In the genomic region with DNA sequence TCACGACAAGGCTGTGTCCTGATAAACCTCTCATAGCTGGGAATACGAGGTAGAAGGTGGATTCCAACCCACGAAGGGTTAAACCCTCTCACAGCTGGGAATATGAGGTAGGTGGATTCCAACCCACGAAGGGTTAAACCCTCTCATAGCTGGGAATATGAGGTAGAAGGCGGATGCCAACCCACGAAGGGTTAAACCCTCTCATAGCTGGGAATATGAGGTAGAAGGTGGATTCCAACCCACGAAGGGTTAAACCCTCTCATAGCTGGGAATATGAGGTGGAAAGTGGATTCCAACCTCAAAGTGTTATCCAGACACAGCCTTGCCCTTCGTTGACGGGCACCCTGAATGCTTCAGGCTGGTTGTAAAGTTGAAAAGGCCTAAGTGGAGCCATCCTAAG, we compare ENCODE assay signal across 16 cellular contexts. TPM values are rescaled to one million over a fixed set of nuclear protein-coding genes. Genes with fewer than 3 reads are reported as not detected.
A peak's percentile ranks its signal among the peaks of the same experiment; 100 is the strongest.
DNase-seq lines count a peak whose midpoint lies in the region; ATAC-seq and TF ChIP-seq lines count a peak whose summit lies in the region.
"Had no signal": no experiment of that assay in that cellular context is flagged by ENCODE, and none has a peak within 500 bp of the region (broad histone marks: within the 10 kb centered on the region; RNA-seq: fewer than 3 reads in every experiment).

No MANE protein-coding gene starts in this region.

- H3K27me3 Mint-ChIP-seq in CD8-positive, alpha-beta T cell (ENCODE audit: low read depth) = no peaks in the 10 kb centered on the region
- H3K27me3 Mint-ChIP-seq in WTC11 (ENCODE audit: low read depth) = no peaks in the 10 kb centered on the region
- H3K27me3 Mint-ChIP-seq in nephron progenitor cell (ENCODE audit: low read depth, poor library complexity) = peaks cover 4% of the 10 kb centered on the region

- peaks cover 66% of the 10 kb centered on the region for H3K4me1 Mint-ChIP-seq in CD8-positive, alpha-beta T cell (ENCODE audit: low read depth)
- H3K4me1 Mint-ChIP-seq in WTC11 = peaks cover 30% of the 10 kb centered on the region
- peaks cover 29% of the 10 kb centered on the region for H3K4me1 Mint-ChIP-seq in nephron progenitor cell

- CTCF ChIA-PET in CD8-positive, alpha-beta T cell (lab: Charles Lee) = interaction anchor here (1.1 to 1.5 kb wide), 3 partner anchors 32 to 87 kb away, joined by 3 read pairs; partner anchors contain the start of gene FAM234A
- CTCF ChIA-PET in WTC11 (lab: Charles Lee) = interaction anchor here (0.7 to 1.4 kb wide), 4 partner anchors 10 to 214 kb away, joined by 3 to 4 read pairs (median 3); no protein-coding TSS in a partner anchor

- ATAC-seq in Right ventricle myocardium inferior = no peak
- no peak for ATAC-seq in left ventricle myocardium superior
- no peak for ATAC-seq in CD8-positive, alpha-beta T cell
- ATAC-seq in WTC11 = no peak
- no peak for ATAC-seq in HG03469 (IDR thresholded peaks at IDR 0.05; ENCODE audit: unreplicated experiment)

- peak; percentile 15 for DNase-seq in Right ventricle myocardium inferior (ENCODE audit: missing footprints)
- no peak for DNase-seq in left ventricle myocardium superior
- no peak for DNase-seq in CD8-positive, alpha-beta T cell
- DNase-seq in WTC11 (ENCODE audit: low spot score) = no peak
- no peak for DNase-seq in nephron progenitor cell
- no peak for DNase-seq in stimulated activated CD4-positive, alpha-beta T cell treated with anti-CD3 and anti-CD28 coated beads, Interleukin-2, amount 100 ng/mL, for 48 hours
- DNase-seq in NCI-H1048 (lab: John Stamatoyannopoulos, UW) = no peak
- DNase-seq: BE2C, DMS79 treated with DMSO at 0.1 percent for 48 hours, NCI-H1694 treated with DMSO at 0.1 percent for 48 hours, SIG-M5 had no signal

- POLR2A ChIA-PET in CD8-positive, alpha-beta T cell (lab: Charles Lee) = interaction anchor here (1.1 kb wide), 1 partner anchor 14 kb away, joined by 3 read pairs; no protein-coding TSS in a partner anchor
- POLR2A ChIA-PET in WTC11 (lab: Charles Lee) = interaction anchor here (0.5 to 0.6 kb wide), 2 partner anchors 18 to 215 kb away, joined by 3 to 4 read pairs; no protein-coding TSS in a partner anchor

- H3K4me1 ChIP-seq in CD8-positive, alpha-beta T cell (ENCODE audit: insufficient read depth, low read length) = peaks cover 54% of the 10 kb centered on the region
- H3K4me1 ChIP-seq: BE2C, HAP-1 had no signal

- no peak overlapping the region for H3K4me3 Mint-ChIP-seq in CD8-positive, alpha-beta T cell
- H3K4me3 Mint-ChIP-seq in WTC11 (no peak overlapping the region), nephron progenitor cell (no peak overlapping the region)

- no peaks in the 10 kb centered on the region for H3K27me3 ChIP-seq in CD8-positive, alpha-beta T cell (ENCODE audit: insufficient read depth, low read length)
- H3K27me3 ChIP-seq: BE2C had no signal

- H3K27ac Mint-ChIP-seq in CD8-positive, alpha-beta T cell = peak overlapping the region; percentile 49
- H3K27ac Mint-ChIP-seq in WTC11 = peak overlapping the region; percentile 83; the same call in 1 of the 2 replicates
- peak overlapping the region; percentile 68 for H3K27ac Mint-ChIP-seq in nephron progenitor cell

- no peaks in the 10 kb centered on the region for H3K9me3 ChIP-seq in CD8-positive, alpha-beta T cell (ENCODE audit: low read length)
- H3K9me3 ChIP-seq: BE2C, HAP-1 had no signal

- H3K27ac ChIP-seq in CD8-positive, alpha-beta T cell (ENCODE audit: low read depth, low read length) = no peak overlapping the region

- no peak overlapping the region for H3K4me3 ChIP-seq in CD8-positive, alpha-beta T cell (ENCODE audit: low read depth, low read length)
- H3K4me3 ChIP-seq: HAP-1 had no signal

- no peaks in the 10 kb centered on the region for H3K36me3 ChIP-seq in CD8-positive, alpha-beta T cell (ENCODE audit: insufficient read depth, low read length)
- H3K36me3 ChIP-seq: BE2C had no signal

- no peaks in the 10 kb centered on the region for H3K9me3 Mint-ChIP-seq in CD8-positive, alpha-beta T cell
- H3K9me3 Mint-ChIP-seq in WTC11 (no peaks in the 10 kb centered on the region), nephron progenitor cell (no peaks in the 10 kb centered on the region)

- intact Hi-C loops in Right ventricle myocardium inferior (cut with DNase I) = no loop called here
- intact Hi-C loops in left ventricle myocardium superior (cut with micrococcal nuclease) = no loop called here
- intact Hi-C loops in CD8-positive, alpha-beta T cell (cut with DNase I, micrococcal nuclease) = no loop called here

- TF ChIP-seq CTCF in CD8-positive, alpha-beta T cell (IDR thresholded peaks at IDR 0.05) = no peak
- TF ChIP-seq CTCF in WTC11 (IDR thresholded peaks at IDR 0.05) = no peak
- no peak for TF ChIP-seq CTCF in nephron progenitor cell (IDR thresholded peaks at IDR 0.05)

- peaks cover 25% of the 10 kb centered on the region for H3K36me3 Mint-ChIP-seq in CD8-positive, alpha-beta T cell
- H3K36me3 Mint-ChIP-seq in WTC11 = peaks cover 4% of the 10 kb centered on the region; the same call in 1 of the 2 replicates
- peaks cover 13% of the 10 kb centered on the region for H3K36me3 Mint-ChIP-seq in nephron progenitor cell (ENCODE audit: low read depth)

TF ChIP-seq in WTC11, 78 proteins besides CTCF, POLR2A, EP300 and RAD21:
- no peak for TF ChIP-seq ZSCAN18 (CRISPR knock-in tag; IDR thresholded peaks at IDR 0.05)
- TF ChIP-seq ZBTB21 (CRISPR knock-in tag; IDR thresholded peaks at IDR 0.05; ENCODE audit: borderline replicate concordance) = no peak
- TF ChIP-seq ZNF317 (CRISPR knock-in tag; IDR thresholded peaks at IDR 0.05; ENCODE audit: borderline replicate concordance, low read depth) = no peak
- TF ChIP-seq TEAD1 (CRISPR knock-in tag; IDR thresholded peaks at IDR 0.05) = no peak

RNA-seq across cellular contexts. Expression of gene AXIN1, which starts 31.0 kb away (rescaled TPM):
- total RNA-seq in Right ventricle myocardium inferior = 12.8 TPM
- 14.4 TPM for total RNA-seq in left ventricle myocardium superior
- 10 to 100 TPM; 25.4 to 28.6 TPM for total RNA-seq in CD8-positive, alpha-beta T cell
- 48.0 to 50.3 TPM (median 48.9 TPM) in 3 replicates for total RNA-seq in WTC11 (2021)

RNA-seq across cellular contexts. Expression of gene PDIA2, which starts 38.6 kb away (rescaled TPM):
- total RNA-seq in Right ventricle myocardium inferior (1.6 TPM), left ventricle myocardium superior (2.6 TPM), WTC11 (2021) (1.9 to 2.4 TPM (median 2.3 TPM) in 3 replicates)
- not detected for total RNA-seq in CD8-positive, alpha-beta T cell
- total RNA-seq: G401, OCI-LY7 had no signal

RNA-seq across cellular contexts. Expression of gene ARHGDIG, which starts 41.1 kb away (rescaled TPM):
- 9.3 TPM for total RNA-seq in Right ventricle myocardium inferior
- 14.9 TPM for total RNA-seq in left ventricle myocardium superior
- total RNA-seq in CD8-positive, alpha-beta T cell = not detected
- 3.4 to 4.0 TPM (median 3.5 TPM) in 3 replicates for total RNA-seq in WTC11 (2021)
- total RNA-seq: OCI-LY7, RPMI7951 had no signal

RNA-seq across cellular contexts. Expression of gene RGS11, which starts 45.8 kb away (rescaled TPM):
- 15.4 TPM for total RNA-seq in Right ventricle myocardium inferior
- 14.8 TPM for total RNA-seq in left ventricle myocardium superior
- total RNA-seq in CD8-positive, alpha-beta T cell = not detected
- 1.8 to 2.7 TPM (median 2.3 TPM) in 3 replicates for total RNA-seq in WTC11 (2021)
- total RNA-seq: OCI-LY7, RPMI7951 had no signal

RNA-seq across cellular contexts. Expression of gene MRPL28, which starts 48.8 kb away (rescaled TPM):
- total RNA-seq in Right ventricle myocardium inferior (83.1 TPM), left ventricle myocardium superior (77.2 TPM), WTC11 (2021) (119 to 144 TPM (median 140 TPM) in 3 replicates)
- total RNA-seq in CD8-positive, alpha-beta T cell = 10 to 100 TPM; 16.7 to 17.4 TPM
